15 cellular contexts compared by ENCODE assay signal in genomic region chr10:121157998-121158397, GRCh38.
DNase-seq lines count a peak whose midpoint lies in the region; ATAC-seq and FAIRE-seq lines count a peak whose summit lies in the region.
"Had no signal": no experiment of that assay in that cellular context is flagged by ENCODE, and none has a peak within 500 bp of the region (broad histone marks: within the 10 kb centered on the region; RNA-seq: fewer than 3 reads in every experiment).

No MANE protein-coding gene starts in this region.

- FAIRE-seq in RCC 7860 (lab: Jason Lieb, UNC) = no peak

- no peaks in the 10 kb centered on the region for H3K36me3 Mint-ChIP-seq in effector memory CD8-positive, alpha-beta T cell (ENCODE audit: insufficient read depth)

- in situ Hi-C loops in KBM-7 (cut with MboI; ENCODE audit: low pct_unique_long_range_greater_than_20kb, low sequenced_read_pairs) = no loop called here

- no peaks in the 10 kb centered on the region for H3K4me1 Mint-ChIP-seq in effector memory CD8-positive, alpha-beta T cell (ENCODE audit: low read depth in 2 of 2)

- H3K4me3 Mint-ChIP-seq in effector memory CD8-positive, alpha-beta T cell = no peak overlapping the region
- H3K4me3 Mint-ChIP-seq: stimulated activated naive CD8-positive, alpha-beta T cell treated with anti-CD3 and anti-CD28 coated beads, Interleukin-15, Interleukin-2, amounts not matched to agents 100 ng/mL and 50 ng/mL, for 24 hours had no signal

- intact Hi-C loops in left cardiac atrium (cut with DNase I) = no loop called here

- H3K9me3 Mint-ChIP-seq in effector memory CD8-positive, alpha-beta T cell = peaks cover 0 to 3% of the 10 kb centered on the region in 2 donors

- ATAC-seq in left cardiac atrium (peak; percentile 27 to 69), HG03159 (IDR thresholded peaks at IDR 0.05; ENCODE audit: unreplicated experiment) (no peak), HG03457 (IDR thresholded peaks at IDR 0.05; ENCODE audit: unreplicated experiment) (no peak)
- no peak for ATAC-seq in effector memory CD8-positive, alpha-beta T cell (replicated peaks)

- no peak overlapping the region for H3K27ac Mint-ChIP-seq in effector memory CD8-positive, alpha-beta T cell
- H3K27ac Mint-ChIP-seq: stimulated activated naive CD8-positive, alpha-beta T cell treated with anti-CD3 and anti-CD28 coated beads, Interleukin-15, Interleukin-2, amounts not matched to agents 100 ng/mL and 50 ng/mL, for 24 hours had no signal

- DNase-seq in KBM-7 (peak; percentile 71), RCC 7860 (ENCODE audit: low spot score) (peak; percentile 48), left cardiac atrium (peak; percentile 38), renal cortical epithelial cell (ENCODE audit: low read depth) (peak; percentile 52), HuH-7.5 (ENCODE audit: low spot score) (no peak)
- DNase-seq in effector memory CD8-positive, alpha-beta T cell = no peak
- DNase-seq: activated CD8-positive, alpha-beta memory T cell treated with anti-CD3 and anti-CD28 coated beads for 24 hours; activated naive CD4-positive, alpha-beta T cell treated with Interleukin-2 at 50 U/mL for 16 hours; islet precursor cell; NCI-H2081; PC-9; stimulated activated CD4-positive, alpha-beta T cell treated with anti-CD3 and anti-CD28 coated beads, Interleukin-4, amount 100 ng/mL, for 1 hour had no signal

- H3K27me3 Mint-ChIP-seq in effector memory CD8-positive, alpha-beta T cell = peaks cover 0 to 10% of the 10 kb centered on the region in 2 donors
- H3K27me3 Mint-ChIP-seq: stimulated activated naive CD8-positive, alpha-beta T cell treated with anti-CD3 and anti-CD28 coated beads, Interleukin-15, Interleukin-2, amounts not matched to agents 100 ng/mL and 50 ng/mL, for 24 hours had no signal

Comparison
In these comparisons a context has a peak if more than half of its experiments do, and no peak if none do; other contexts are left out.
1. DNase-seq: peak in KBM-7 (single experiment), RCC 7860 (single experiment), left cardiac atrium (single experiment) and renal cortical epithelial cell (single experiment); none in HuH-7.5 (single experiment) and effector memory CD8-positive, alpha-beta T cell (0 of 3).
2. ATAC-seq: peak in left cardiac atrium (2 of 2); none in HG03159 (single experiment), HG03457 (single experiment) and effector memory CD8-positive, alpha-beta T cell (single experiment).